In the genomic region with DNA sequence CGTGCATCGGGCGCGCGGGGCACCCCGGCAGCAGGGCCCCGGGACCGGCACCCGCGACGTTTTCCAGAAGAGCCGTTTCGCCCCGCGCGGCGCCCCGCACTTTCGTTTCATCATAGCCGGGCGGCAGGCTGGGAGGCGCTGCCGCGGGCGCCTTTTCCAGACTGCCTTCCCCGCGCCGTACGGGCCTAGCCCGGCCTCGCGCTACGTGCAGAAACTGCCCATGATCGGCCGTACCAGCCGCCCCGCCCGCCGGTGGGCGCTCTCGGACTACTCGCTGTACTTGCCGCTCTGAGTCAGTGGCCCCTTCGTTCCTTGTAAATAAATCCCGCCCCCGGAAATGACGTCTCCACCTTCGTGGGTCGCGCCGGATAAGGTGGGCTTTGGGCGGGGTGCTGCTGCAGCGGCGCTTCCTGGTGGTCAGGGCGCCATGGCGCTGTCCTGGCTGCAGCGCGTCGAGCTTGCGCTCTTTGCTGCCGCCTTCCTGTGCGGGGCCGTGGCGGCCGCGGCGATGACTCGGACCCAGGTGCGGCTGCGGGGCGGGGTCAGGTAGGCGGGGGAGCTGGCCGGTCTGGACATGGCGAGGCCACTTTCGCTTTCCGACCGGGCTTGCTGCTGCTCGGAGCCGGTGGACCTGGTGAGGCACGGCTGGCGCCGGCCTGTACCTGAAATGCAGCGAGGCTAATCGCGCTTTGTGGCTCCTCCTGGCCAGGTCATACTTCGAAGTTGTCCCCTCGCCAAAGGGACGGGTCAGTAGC, we compare ENCODE assay signal across 1 cellular context.
TF ChIP-seq lines count a peak whose summit lies in the region.

A gene with protein sequence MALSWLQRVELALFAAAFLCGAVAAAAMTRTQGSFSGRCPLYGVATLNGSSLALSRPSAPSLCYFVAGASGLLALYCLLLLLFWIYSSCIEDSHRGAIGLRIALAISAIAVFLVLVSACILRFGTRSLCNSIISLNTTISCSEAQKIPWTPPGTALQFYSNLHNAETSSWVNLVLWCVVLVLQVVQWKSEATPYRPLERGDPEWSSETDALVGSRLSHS (plus strand): TSS at position 398 of the 755 bp plus-strand sequence. CDS start 30 bp downstream, at position 428.

TF ChIP-seq in HepG2, 621 proteins besides CTCF, POLR2A, EP300 and RAD21 (continued from another document and continues in another):
- TF ChIP-seq, protein P1, sequence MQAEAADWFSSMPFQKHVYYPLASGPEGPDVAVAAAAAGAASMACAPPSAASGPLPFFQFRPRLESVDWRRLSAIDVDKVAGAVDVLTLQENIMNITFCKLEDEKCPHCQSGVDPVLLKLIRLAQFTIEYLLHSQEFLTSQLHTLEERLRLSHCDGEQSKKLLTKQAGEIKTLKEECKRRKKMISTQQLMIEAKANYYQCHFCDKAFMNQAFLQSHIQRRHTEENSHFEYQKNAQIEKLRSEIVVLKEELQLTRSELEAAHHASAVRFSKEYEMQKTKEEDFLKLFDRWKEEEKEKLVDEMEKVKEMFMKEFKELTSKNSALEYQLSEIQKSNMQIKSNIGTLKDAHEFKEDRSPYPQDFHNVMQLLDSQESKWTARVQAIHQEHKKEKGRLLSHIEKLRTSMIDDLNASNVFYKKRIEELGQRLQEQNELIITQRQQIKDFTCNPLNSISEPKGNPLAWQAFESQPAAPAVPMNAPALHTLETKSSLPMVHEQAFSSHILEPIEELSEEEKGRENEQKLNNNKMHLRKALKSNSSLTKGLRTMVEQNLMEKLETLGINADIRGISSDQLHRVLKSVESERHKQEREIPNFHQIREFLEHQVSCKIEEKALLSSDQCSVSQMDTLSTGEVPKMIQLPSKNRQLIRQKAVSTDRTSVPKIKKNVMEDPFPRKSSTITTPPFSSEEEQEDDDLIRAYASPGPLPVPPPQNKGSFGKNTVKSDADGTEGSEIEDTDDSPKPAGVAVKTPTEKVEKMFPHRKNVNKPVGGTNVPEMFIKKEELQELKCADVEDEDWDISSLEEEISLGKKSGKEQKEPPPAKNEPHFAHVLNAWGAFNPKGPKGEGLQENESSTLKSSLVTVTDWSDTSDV (CRISPR knock-in tag; IDR thresholded peaks at IDR 0.05): no peak
- TF ChIP-seq CCAR2 (optimal IDR thresholded peaks at IDR 0.05; ENCODE audit: low read depth, low read length) (no peak), GZF1 (CRISPR knock-in tag; IDR thresholded peaks at IDR 0.05) (no peak; the same call in 1 of the 2 replicates), REXO4 (CRISPR knock-in tag; IDR thresholded peaks at IDR 0.05; ENCODE audit: borderline replicate concordance) (no peak), ZBTB38 (CRISPR knock-in tag; IDR thresholded peaks at IDR 0.05) (peak; percentile 92), KDM4B (CRISPR knock-in tag; IDR thresholded peaks at IDR 0.05) (no peak; the same call in 1 of the 2 replicates), ZNF251 (CRISPR knock-in tag; IDR thresholded peaks at IDR 0.05) (peak; percentile 53; the same call in 1 of the 2 replicates), ZNF12 (CRISPR knock-in tag; IDR thresholded peaks at IDR 0.05) (no peak; the same call in 1 of the 2 replicates), HNF4A (CRISPR knock-in tag; IDR thresholded peaks at IDR 0.05) (no peak), DR1 (CRISPR knock-in tag; IDR thresholded peaks at IDR 0.05) (peak; percentile 75), PRPF4 (IDR thresholded peaks at IDR 0.05; ENCODE audit: low read depth, low read length, poor library complexity, severe bottlenecking) (no peak), ZNF891 (CRISPR knock-in tag; IDR thresholded peaks at IDR 0.05) (peak; percentile 70), DNMT3B (CRISPR knock-in tag; conservative IDR thresholded peaks at IDR 0.05) (no peak), ZNF460 (CRISPR knock-in tag; IDR thresholded peaks at IDR 0.05; ENCODE audit: borderline replicate concordance) (no peak; the same call in 1 of the 2 replicates), NR2F6 (IDR thresholded peaks at IDR 0.05) (no peak), NR2F6 (CRISPR knock-in tag; IDR thresholded peaks at IDR 0.05) (peak; percentile 65), ZNF672 (CRISPR knock-in tag; IDR thresholded peaks at IDR 0.05) (no peak), ZKSCAN5 (CRISPR knock-in tag; IDR thresholded peaks at IDR 0.05) (no peak), NRL (CRISPR knock-in tag; IDR thresholded peaks at IDR 0.05; ENCODE audit: borderline replicate concordance) (peak; percentile 86; the same call in 1 of the 2 replicates)
- TF ChIP-seq, protein P2, sequence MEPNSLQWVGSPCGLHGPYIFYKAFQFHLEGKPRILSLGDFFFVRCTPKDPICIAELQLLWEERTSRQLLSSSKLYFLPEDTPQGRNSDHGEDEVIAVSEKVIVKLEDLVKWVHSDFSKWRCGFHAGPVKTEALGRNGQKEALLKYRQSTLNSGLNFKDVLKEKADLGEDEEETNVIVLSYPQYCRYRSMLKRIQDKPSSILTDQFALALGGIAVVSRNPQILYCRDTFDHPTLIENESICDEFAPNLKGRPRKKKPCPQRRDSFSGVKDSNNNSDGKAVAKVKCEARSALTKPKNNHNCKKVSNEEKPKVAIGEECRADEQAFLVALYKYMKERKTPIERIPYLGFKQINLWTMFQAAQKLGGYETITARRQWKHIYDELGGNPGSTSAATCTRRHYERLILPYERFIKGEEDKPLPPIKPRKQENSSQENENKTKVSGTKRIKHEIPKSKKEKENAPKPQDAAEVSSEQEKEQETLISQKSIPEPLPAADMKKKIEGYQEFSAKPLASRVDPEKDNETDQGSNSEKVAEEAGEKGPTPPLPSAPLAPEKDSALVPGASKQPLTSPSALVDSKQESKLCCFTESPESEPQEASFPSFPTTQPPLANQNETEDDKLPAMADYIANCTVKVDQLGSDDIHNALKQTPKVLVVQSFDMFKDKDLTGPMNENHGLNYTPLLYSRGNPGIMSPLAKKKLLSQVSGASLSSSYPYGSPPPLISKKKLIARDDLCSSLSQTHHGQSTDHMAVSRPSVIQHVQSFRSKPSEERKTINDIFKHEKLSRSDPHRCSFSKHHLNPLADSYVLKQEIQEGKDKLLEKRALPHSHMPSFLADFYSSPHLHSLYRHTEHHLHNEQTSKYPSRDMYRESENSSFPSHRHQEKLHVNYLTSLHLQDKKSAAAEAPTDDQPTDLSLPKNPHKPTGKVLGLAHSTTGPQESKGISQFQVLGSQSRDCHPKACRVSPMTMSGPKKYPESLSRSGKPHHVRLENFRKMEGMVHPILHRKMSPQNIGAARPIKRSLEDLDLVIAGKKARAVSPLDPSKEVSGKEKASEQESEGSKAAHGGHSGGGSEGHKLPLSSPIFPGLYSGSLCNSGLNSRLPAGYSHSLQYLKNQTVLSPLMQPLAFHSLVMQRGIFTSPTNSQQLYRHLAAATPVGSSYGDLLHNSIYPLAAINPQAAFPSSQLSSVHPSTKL (CRISPR knock-in tag; IDR thresholded peaks at IDR 0.05): 0 out of 2 replicates have a peak, but pooled peaks have one; percentile 35
- TF ChIP-seq, protein P3, sequence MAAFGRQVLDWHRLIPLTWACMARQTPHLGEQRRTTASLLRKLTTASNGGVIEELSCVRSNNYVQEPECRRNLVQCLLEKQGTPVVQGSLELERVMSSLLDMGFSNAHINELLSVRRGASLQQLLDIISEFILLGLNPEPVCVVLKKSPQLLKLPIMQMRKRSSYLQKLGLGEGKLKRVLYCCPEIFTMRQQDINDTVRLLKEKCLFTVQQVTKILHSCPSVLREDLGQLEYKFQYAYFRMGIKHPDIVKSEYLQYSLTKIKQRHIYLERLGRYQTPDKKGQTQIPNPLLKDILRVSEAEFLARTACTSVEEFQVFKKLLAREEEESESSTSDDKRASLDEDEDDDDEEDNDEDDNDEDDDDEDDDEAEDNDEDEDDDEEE (CRISPR knock-in tag; IDR thresholded peaks at IDR 0.05): peak; percentile 94
- TF ChIP-seq, protein P4, sequence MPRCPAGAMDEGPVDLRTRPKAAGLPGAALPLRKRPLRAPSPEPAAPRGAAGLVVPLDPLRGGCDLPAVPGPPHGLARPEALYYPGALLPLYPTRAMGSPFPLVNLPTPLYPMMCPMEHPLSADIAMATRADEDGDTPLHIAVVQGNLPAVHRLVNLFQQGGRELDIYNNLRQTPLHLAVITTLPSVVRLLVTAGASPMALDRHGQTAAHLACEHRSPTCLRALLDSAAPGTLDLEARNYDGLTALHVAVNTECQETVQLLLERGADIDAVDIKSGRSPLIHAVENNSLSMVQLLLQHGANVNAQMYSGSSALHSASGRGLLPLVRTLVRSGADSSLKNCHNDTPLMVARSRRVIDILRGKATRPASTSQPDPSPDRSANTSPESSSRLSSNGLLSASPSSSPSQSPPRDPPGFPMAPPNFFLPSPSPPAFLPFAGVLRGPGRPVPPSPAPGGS (CRISPR knock-in tag; IDR thresholded peaks at IDR 0.05): peak; percentile 58
- TF ChIP-seq, protein P5, sequence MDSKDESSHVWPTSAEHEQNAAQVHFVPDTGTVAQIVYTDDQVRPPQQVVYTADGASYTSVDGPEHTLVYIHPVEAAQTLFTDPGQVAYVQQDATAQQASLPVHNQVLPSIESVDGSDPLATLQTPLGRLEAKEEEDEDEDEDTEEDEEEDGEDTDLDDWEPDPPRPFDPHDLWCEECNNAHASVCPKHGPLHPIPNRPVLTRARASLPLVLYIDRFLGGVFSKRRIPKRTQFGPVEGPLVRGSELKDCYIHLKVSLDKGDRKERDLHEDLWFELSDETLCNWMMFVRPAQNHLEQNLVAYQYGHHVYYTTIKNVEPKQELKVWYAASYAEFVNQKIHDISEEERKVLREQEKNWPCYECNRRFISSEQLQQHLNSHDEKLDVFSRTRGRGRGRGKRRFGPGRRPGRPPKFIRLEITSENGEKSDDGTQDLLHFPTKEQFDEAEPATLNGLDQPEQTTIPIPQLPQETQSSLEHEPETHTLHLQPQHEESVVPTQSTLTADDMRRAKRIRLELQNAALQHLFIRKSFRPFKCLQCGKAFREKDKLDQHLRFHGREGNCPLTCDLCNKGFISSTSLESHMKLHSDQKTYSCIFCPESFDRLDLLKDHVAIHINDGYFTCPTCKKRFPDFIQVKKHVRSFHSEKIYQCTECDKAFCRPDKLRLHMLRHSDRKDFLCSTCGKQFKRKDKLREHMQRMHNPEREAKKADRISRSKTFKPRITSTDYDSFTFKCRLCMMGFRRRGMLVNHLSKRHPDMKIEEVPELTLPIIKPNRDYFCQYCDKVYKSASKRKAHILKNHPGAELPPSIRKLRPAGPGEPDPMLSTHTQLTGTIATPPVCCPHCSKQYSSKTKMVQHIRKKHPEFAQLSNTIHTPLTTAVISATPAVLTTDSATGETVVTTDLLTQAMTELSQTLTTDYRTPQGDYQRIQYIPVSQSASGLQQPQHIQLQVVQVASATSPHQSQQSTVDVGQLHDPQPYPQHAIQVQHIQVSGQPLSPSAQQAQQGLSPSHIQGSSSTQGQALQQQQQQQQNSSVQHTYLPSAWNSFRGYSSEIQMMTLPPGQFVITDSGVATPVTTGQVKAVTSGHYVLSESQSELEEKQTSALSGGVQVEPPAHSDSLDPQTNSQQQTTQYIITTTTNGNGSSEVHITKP (CRISPR knock-in tag; IDR thresholded peaks at IDR 0.05; ENCODE audit: low read depth): no peak
- TF ChIP-seq, protein P6, sequence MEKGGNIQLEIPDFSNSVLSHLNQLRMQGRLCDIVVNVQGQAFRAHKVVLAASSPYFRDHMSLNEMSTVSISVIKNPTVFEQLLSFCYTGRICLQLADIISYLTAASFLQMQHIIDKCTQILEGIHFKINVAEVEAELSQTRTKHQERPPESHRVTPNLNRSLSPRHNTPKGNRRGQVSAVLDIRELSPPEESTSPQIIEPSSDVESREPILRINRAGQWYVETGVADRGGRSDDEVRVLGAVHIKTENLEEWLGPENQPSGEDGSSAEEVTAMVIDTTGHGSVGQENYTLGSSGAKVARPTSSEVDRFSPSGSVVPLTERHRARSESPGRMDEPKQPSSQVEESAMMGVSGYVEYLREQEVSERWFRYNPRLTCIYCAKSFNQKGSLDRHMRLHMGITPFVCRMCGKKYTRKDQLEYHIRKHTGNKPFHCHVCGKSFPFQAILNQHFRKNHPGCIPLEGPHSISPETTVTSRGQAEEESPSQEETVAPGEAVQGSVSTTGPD (CRISPR knock-in tag; IDR thresholded peaks at IDR 0.05): no peak
- TF ChIP-seq, protein P7, sequence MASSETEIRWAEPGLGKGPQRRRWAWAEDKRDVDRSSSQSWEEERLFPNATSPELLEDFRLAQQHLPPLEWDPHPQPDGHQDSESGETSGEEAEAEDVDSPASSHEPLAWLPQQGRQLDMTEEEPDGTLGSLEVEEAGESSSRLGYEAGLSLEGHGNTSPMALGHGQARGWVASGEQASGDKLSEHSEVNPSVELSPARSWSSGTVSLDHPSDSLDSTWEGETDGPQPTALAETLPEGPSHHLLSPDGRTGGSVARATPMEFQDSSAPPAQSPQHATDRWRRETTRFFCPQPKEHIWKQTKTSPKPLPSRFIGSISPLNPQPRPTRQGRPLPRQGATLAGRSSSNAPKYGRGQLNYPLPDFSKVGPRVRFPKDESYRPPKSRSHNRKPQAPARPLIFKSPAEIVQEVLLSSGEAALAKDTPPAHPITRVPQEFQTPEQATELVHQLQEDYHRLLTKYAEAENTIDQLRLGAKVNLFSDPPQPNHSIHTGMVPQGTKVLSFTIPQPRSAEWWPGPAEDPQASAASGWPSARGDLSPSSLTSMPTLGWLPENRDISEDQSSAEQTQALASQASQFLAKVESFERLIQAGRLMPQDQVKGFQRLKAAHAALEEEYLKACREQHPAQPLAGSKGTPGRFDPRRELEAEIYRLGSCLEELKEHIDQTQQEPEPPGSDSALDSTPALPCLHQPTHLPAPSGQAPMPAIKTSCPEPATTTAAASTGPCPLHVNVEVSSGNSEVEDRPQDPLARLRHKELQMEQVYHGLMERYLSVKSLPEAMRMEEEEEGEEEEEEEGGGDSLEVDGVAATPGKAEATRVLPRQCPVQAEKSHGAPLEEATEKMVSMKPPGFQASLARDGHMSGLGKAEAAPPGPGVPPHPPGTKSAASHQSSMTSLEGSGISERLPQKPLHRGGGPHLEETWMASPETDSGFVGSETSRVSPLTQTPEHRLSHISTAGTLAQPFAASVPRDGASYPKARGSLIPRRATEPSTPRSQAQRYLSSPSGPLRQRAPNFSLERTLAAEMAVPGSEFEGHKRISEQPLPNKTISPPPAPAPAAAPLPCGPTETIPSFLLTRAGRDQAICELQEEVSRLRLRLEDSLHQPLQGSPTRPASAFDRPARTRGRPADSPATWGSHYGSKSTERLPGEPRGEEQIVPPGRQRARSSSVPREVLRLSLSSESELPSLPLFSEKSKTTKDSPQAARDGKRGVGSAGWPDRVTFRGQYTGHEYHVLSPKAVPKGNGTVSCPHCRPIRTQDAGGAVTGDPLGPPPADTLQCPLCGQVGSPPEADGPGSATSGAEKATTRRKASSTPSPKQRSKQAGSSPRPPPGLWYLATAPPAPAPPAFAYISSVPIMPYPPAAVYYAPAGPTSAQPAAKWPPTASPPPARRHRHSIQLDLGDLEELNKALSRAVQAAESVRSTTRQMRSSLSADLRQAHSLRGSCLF (CRISPR knock-in tag; IDR thresholded peaks at IDR 0.05; ENCODE audit: borderline replicate concordance): no peak
- TF ChIP-seq, protein P8, sequence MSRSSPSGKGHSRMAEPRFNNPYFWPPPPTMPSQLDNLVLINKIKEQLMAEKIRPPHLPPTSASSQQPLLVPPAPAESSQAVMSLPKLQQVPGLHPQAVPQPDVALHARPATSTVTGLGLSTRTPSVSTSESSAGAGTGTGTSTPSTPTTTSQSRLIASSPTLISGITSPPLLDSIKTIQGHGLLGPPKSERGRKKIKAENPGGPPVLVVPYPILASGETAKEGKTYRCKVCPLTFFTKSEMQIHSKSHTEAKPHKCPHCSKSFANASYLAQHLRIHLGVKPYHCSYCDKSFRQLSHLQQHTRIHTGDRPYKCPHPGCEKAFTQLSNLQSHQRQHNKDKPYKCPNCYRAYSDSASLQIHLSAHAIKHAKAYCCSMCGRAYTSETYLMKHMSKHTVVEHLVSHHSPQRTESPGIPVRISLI (CRISPR knock-in tag; IDR thresholded peaks at IDR 0.05; ENCODE audit: borderline replicate concordance): peak; percentile 78; the same call in 1 of the 2 replicates
